13 cellular contexts compared by ENCODE assay signal in the genomic region with DNA sequence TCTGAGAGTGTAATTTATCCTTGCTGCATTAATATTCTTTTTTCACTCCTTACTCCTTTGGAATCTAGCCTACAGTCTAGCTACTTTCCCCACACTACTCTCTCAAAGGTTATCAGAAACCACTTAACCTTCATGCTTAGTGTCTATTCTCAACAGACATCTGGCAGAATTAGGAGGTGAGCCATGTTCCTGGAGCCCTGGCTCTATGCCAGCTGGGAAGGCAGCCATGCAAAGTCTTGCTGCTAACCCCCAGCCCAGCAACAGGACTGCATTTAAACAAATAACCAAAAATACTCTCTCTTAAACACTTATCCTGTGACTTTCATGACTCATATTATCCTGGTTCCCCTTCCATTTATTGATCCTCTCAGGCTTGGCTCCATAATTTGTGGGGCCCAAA.
DNase-seq lines count a peak whose midpoint lies in the region; ATAC-seq, FAIRE-seq and TF ChIP-seq lines count a peak whose summit lies in the region.
"Had no signal": no experiment of that assay in that cellular context is flagged by ENCODE, and none has a peak within 500 bp of the region (broad histone marks: within the 10 kb centered on the region; RNA-seq: fewer than 3 reads in every experiment).

No MANE protein-coding gene starts in this region.

- TF ChIP-seq POLR2A in heart left ventricle (IDR thresholded peaks at IDR 0.05) = no peak

- H3K36me3 ChIP-seq in SJCRH30 = no peaks in the 10 kb centered on the region
- no peaks in the 10 kb centered on the region for H3K36me3 ChIP-seq in heart left ventricle
- no peaks in the 10 kb centered on the region for H3K36me3 ChIP-seq in kidney (ENCODE audit: control insufficient read depth in 1 of 2, insufficient read depth in 2 of 2, low read length in 2 of 2)
- H3K36me3 ChIP-seq: thoracic aorta had no signal

- intact Hi-C loops in heart left ventricle (cut with DNase I) (loop anchor here in 2 of 10 donors (10.0 kb wide), 2 partner anchors 88 to 98 kb away; no protein-coding TSS in a partner anchor), kidney (cut with DNase I) (no loop called here)

- H3K4me3 ChIP-seq in SJCRH30 = no peak overlapping the region
- no peak overlapping the region for H3K4me3 ChIP-seq in heart left ventricle
- no peak overlapping the region for H3K4me3 ChIP-seq in kidney (ENCODE audit: low read length in 2 of 2)
- H3K4me3 ChIP-seq: thoracic aorta had no signal

- H3K27ac Mint-ChIP-seq in stimulated activated naive B cell treated with anti-CD40 and anti-IgM and Interleukin-4, amounts not matched to agents 10 μg/mL and 1 μg/mL and 100 μg/mL, for 72 hours = no peak overlapping the region
- H3K27ac Mint-ChIP-seq: activated CD8-positive, alpha-beta T cell treated with anti-CD3 and anti-CD28 coated beads, Interleukin-2, amount 10 ng/mL, durations not matched to agents 7 days and 5 days had no signal

- no peak overlapping the region for H3K9ac ChIP-seq in kidney (ENCODE audit: low read length in 2 of 2)
- H3K9ac ChIP-seq: KMS-11 had no signal

- H3K4me3 Mint-ChIP-seq in stimulated activated naive B cell treated with anti-CD40 and anti-IgM and Interleukin-4, amounts not matched to agents 10 μg/mL and 1 μg/mL and 100 μg/mL, for 72 hours = no peak overlapping the region
- H3K4me3 Mint-ChIP-seq: activated CD8-positive, alpha-beta T cell treated with anti-CD3 and anti-CD28 coated beads, Interleukin-2, amount 10 ng/mL, durations not matched to agents 7 days and 5 days had no signal

- peaks cover 3 to 5% of the 10 kb centered on the region in 2 donors for H3K9me3 Mint-ChIP-seq in stimulated activated naive B cell treated with anti-CD40 and anti-IgM and Interleukin-4, amounts not matched to agents 10 μg/mL and 1 μg/mL and 100 μg/mL, for 72 hours

- H3K4me1 ChIP-seq in SJCRH30 = no peaks in the 10 kb centered on the region
- H3K4me1 ChIP-seq in heart left ventricle = peaks cover 0 to 17% (median 3%) of the 10 kb centered on the region in 12 donors
- no peaks in the 10 kb centered on the region for H3K4me1 ChIP-seq in kidney (ENCODE audit: control insufficient read depth in 1 of 2, insufficient read depth in 1 of 2, low read depth in 1 of 2, low read length in 2 of 2)

- no peaks in the 10 kb centered on the region for H3K4me1 Mint-ChIP-seq in stimulated activated naive B cell treated with anti-CD40 and anti-IgM and Interleukin-4, amounts not matched to agents 10 μg/mL and 1 μg/mL and 100 μg/mL, for 72 hours

- H3K9me3 ChIP-seq in SJCRH30 (replicated peaks) = no peaks in the 10 kb centered on the region
- peaks cover 0 to 10% (median 0%) of the 10 kb centered on the region in 12 donors for H3K9me3 ChIP-seq in heart left ventricle
- H3K9me3 ChIP-seq in kidney (ENCODE audit: control insufficient read depth in 1 of 2, low read length in 2 of 2) = peaks cover 0 to 2% of the 10 kb centered on the region in 2 donors
- H3K9me3 ChIP-seq: thoracic aorta had no signal

- no peak for FAIRE-seq in kidney (lab: Jason Lieb, UNC)

- H3K27me3 Mint-ChIP-seq in stimulated activated naive B cell treated with anti-CD40 and anti-IgM and Interleukin-4, amounts not matched to agents 10 μg/mL and 1 μg/mL and 100 μg/mL, for 72 hours = no peaks in the 10 kb centered on the region

- TF ChIP-seq CTCF in heart left ventricle (IDR thresholded peaks at IDR 0.05) (no peak), kidney (IDR thresholded peaks at IDR 0.05; ENCODE audit: borderline replicate concordance, extremely low read depth, insufficient read depth) (no peak)

- H3K27ac ChIP-seq in SJCRH30 = no peak overlapping the region
- H3K27ac ChIP-seq in heart left ventricle = no peak overlapping the region
- no peak overlapping the region for H3K27ac ChIP-seq in kidney (ENCODE audit: low read depth in 2 of 2, low read length in 2 of 2)
- H3K27ac ChIP-seq: epithelial cell of prostate, KMS-11, thoracic aorta had no signal

- DNase-seq in COR-L47 (lab: John Stamatoyannopoulos, UW) (peak; percentile 38), NCI-H1092 (lab: John Stamatoyannopoulos, UW) (peak; percentile 25), SJCRH30 (peak; percentile 29 to 56), heart left ventricle (peak; percentile 55 to 79 (median 71)), UCSD-AML1 (lab: John Stamatoyannopoulos, UW; ENCODE audit: unreplicated experiment) (no peak), kidney (no peak), inferior parietal cortex (ENCODE audit: extremely low spot score) (no peak)
- no peak for DNase-seq in stimulated activated naive B cell treated with anti-CD40 and anti-IgM and Interleukin-4, amounts not matched to agents 10 μg/mL and 1 μg/mL and 100 μg/mL, for 72 hours
- DNase-seq: activated CD8-positive, alpha-beta T cell treated with anti-CD3 and anti-CD28 coated beads, Interleukin-2, amount 10 ng/mL, durations not matched to agents 7 days and 5 days had no signal

- H3K36me3 Mint-ChIP-seq in stimulated activated naive B cell treated with anti-CD40 and anti-IgM and Interleukin-4, amounts not matched to agents 10 μg/mL and 1 μg/mL and 100 μg/mL, for 72 hours = peaks cover 1 to 3% of the 10 kb centered on the region in 2 donors

- H3K27me3 ChIP-seq in SJCRH30 = no peaks in the 10 kb centered on the region
- H3K27me3 ChIP-seq in heart left ventricle = no peaks in the 10 kb centered on the region

- ATAC-seq in heart left ventricle = peak; percentile 83 to 91 (median 86)
- ATAC-seq in stimulated activated naive B cell treated with anti-CD40 and anti-IgM and Interleukin-4, amounts not matched to agents 10 μg/mL and 1 μg/mL and 100 μg/mL, for 72 hours (replicated peaks) = no peak
- ATAC-seq: activated CD8-positive, alpha-beta T cell treated with anti-CD3 and anti-CD28 coated beads, Interleukin-2, amount 10 ng/mL, durations not matched to agents 7 days and 5 days; left lobe of liver had no signal

Comparison
In these comparisons a context has a peak if more than half of its experiments do, and no peak if none do; other contexts are left out.
1. DNase-seq: peak in COR-L47 (single experiment), NCI-H1092 (single experiment), SJCRH30 (2 of 2) and heart left ventricle (5 of 5); none in UCSD-AML1 (single experiment), kidney (single experiment), stimulated activated naive B cell treated with anti-CD40 and anti-IgM and Interleukin-4, amounts not matched to agents 10 μg/mL and 1 μg/mL and 100 μg/mL, for 72 hours (single experiment) and inferior parietal cortex (single experiment).
2. ATAC-seq: peak in heart left ventricle (4 of 4); none in stimulated activated naive B cell treated with anti-CD40 and anti-IgM and Interleukin-4, amounts not matched to agents 10 μg/mL and 1 μg/mL and 100 μg/mL, for 72 hours (0 of 2).